Comparison of ENCODE assay signal across 30 cellular contexts in genomic region chr21:31972622-31973021, GRCh38.
"Had no signal": no experiment of that assay in that cellular context is flagged by ENCODE, and none has a peak within 500 bp of the region (broad histone marks: within the 10 kb centered on the region; RNA-seq: fewer than 3 reads in every experiment).

No MANE protein-coding gene starts in this region.

- H3K27me3 ChIP-seq: adrenal gland, cardiac muscle cell had no signal

- DNase-seq: activated B cell treated with CpG ODN at 0.5 μM for 24 hours; activated CD4-positive, alpha-beta memory T cell treated with anti-CD3 and anti-CD28 coated beads for 36 hours; activated CD4-positive, alpha-beta T cell treated with anti-CD3 and anti-CD28 coated beads for 4 hours; activated CD4-positive, alpha-beta T cell treated with anti-CD3 and anti-CD28 coated beads, Interleukin-2, amount 10 ng/mL, durations not matched to agents 24 days and 14 days; activated CD4-positive, alpha-beta T cell treated with anti-CD3 and anti-CD28 coated beads, Interleukin-2, amount 50 U/mL, for 1 hour; activated CD4-positive, alpha-beta T cell treated with anti-CD3 and anti-CD28 coated beads, Interleukin-2, amount 50 U/mL, for 4 hours; activated CD4-positive, CD25-positive, alpha-beta regulatory T cell treated with anti-CD3 and anti-CD28 coated beads, Interleukin-2, amount 50 U/mL, for 72 hours; activated CD8-positive, alpha-beta memory T cell treated with anti-CD3 and anti-CD28 coated beads, Interleukin-2, amount 50 U/mL, for 4 hours; activated CD8-positive, alpha-beta T cell treated with anti-CD3 and anti-CD28 coated beads for 36 hours; activated effector memory CD4-positive, alpha-beta T cell treated with anti-CD3 and anti-CD28 coated beads, Interleukin-2, amount 50 U/mL, for 16 hours; activated gamma-delta T cell treated with Interleukin-2 at 50 U/mL for 16 hours; activated naive CD4-positive, alpha-beta T cell; activated naive CD4-positive, alpha-beta T cell treated with anti-CD3 and anti-CD28 coated beads for 36 hours; activated naive CD4-positive, alpha-beta T cell treated with anti-CD3 and anti-CD28 coated beads, Interleukin-2, amount 50 U/mL, for 16 hours; activated naive CD8-positive, alpha-beta T cell treated with anti-CD3 and anti-CD28 coated beads for 36 hours; activated T-cell treated with anti-CD3 and anti-CD28 coated beads for 4 hours; activated T-cell treated with anti-CD3 and anti-CD28 coated beads, Interleukin-2, amount 50 U/mL, for 1 hour; activated T-cell treated with anti-CD3 and anti-CD28 coated beads, Interleukin-2, amount 50 U/mL, for 4 hours; activated T-cell treated with anti-CD3 and anti-CD28 coated beads, Interleukin-2, amount 50 U/mL, for 72 hours; adrenal gland; amniotic stem cell; aorta; caudate nucleus; cerebellar nuclear complex; T-cell; T-helper 17 cell; T1000 had no signal

- H3K9me3 ChIP-seq: adrenal gland had no signal

- H3K36me3 ChIP-seq: adrenal gland, cardiac muscle cell had no signal

- H3K27ac ChIP-seq: adrenal gland, cardiac muscle cell, VCaP had no signal

- H3K4me1 ChIP-seq: adrenal gland had no signal

- ATAC-seq: activated CD8-positive, alpha-beta T cell treated with anti-CD3 and anti-CD28 coated beads for 36 hours; activated naive CD4-positive, alpha-beta T cell treated with anti-CD3 and anti-CD28 coated beads, Interleukin-2, amount 50 U/mL, for 72 hours; activated T-cell treated with anti-CD3 and anti-CD28 coated beads, Interleukin-2, amount 50 U/mL, for 4 hours; activated T-cell treated with anti-CD3 and anti-CD28 coated beads, Interleukin-2, amount 50 U/mL, for 72 hours; T-cell; T-helper 17 cell had no signal

- H3K4me3 ChIP-seq: adrenal gland, cardiac muscle cell had no signal
